Comparison of ENCODE assay signal across 1 cellular context in genomic region chr12:51455050-51455449, GRCh38. TPM values are rescaled to one million over a fixed set of nuclear protein-coding genes. Genes with fewer than 3 reads are reported as not detected.
"Had no signal": no experiment of that assay in that cellular context is flagged by ENCODE, and none has a peak within 500 bp of the region (broad histone marks: within the 10 kb centered on the region; RNA-seq: fewer than 3 reads in every experiment).

No MANE protein-coding gene starts in this region.

RNA-seq across cellular contexts. Expression of gene SLC4A8, which starts 30.4 kb away (rescaled TPM):
- total RNA-seq: HT-29 had no signal
